Comparison of ENCODE assay signal across 31 cellular contexts in the genomic region with DNA sequence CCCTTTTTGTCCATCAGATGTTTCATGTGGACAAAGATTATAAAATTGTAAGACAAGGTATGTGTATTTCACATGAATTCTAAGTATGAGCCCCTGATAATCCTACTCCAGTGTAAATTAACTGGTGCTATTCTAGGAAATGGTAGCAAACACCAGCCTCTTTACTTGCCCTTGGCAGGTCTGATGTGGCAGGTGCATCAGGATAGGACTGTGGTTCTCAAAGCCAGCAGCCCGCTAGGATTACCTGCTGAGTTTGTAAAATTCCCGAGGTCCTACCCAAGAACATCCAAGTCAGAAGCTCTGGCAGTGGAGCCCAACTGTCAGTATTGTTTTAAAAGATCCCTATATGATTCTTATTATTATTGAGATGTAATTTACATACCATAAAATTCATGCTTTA.
"Had no signal": no experiment of that assay in that cellular context is flagged by ENCODE, and none has a peak within 500 bp of the region (broad histone marks: within the 10 kb centered on the region; RNA-seq: fewer than 3 reads in every experiment).

No MANE protein-coding gene starts in this region.

- H3K27ac ChIP-seq: adrenal gland, ascending aorta, body of pancreas, brain microvascular endothelial cell, breast epithelium, cardiac muscle cell had no signal

- H3K4me1 ChIP-seq: adrenal gland, ascending aorta, body of pancreas, breast epithelium had no signal

- H3K9me3 ChIP-seq: adrenal gland, ascending aorta, body of pancreas, breast epithelium had no signal

- ATAC-seq: activated naive CD4-positive, alpha-beta T cell treated with anti-CD3 and anti-CD28 coated beads, Interleukin-2, amount 50 U/mL, for 72 hours; activated naive CD8-positive, alpha-beta T cell treated with anti-CD3 and anti-CD28 coated beads, Interleukin-2, amount 50 U/mL, for 24 hours; activated T-cell treated with anti-CD3 and anti-CD28 coated beads, Interleukin-2, amount 50 U/mL, for 4 hours; activated T-cell treated with anti-CD3 and anti-CD28 coated beads, Interleukin-2, amount 50 U/mL, for 72 hours; activated T-helper 17 cell treated with anti-CD3 and anti-CD28 coated beads, Interleukin-2, amount 50 U/mL, for 72 hours; body of pancreas had no signal

- H3K27me3 ChIP-seq: adrenal gland, ascending aorta, body of pancreas, brain microvascular endothelial cell, breast epithelium, cardiac muscle cell had no signal

- DNase-seq: activated effector memory CD4-positive, alpha-beta T cell treated with anti-CD3 and anti-CD28 coated beads, Interleukin-2, amount 50 U/mL, for 16 hours; activated effector memory CD4-positive, alpha-beta T cell treated with Interleukin-2 at 50 U/mL for 16 hours; activated gamma-delta T cell; activated gamma-delta T cell treated with Interleukin-2 at 50 U/mL for 16 hours; activated naive CD4-positive, alpha-beta T cell; activated naive CD4-positive, alpha-beta T cell treated with anti-CD3 and anti-CD28 coated beads for 36 hours; activated naive CD4-positive, alpha-beta T cell treated with anti-CD3 and anti-CD28 coated beads, Interleukin-2, amount 10 ng/mL, durations not matched to agents 7 days and 5 days; activated naive CD4-positive, alpha-beta T cell treated with anti-CD3 and anti-CD28 coated beads, Interleukin-2, amount 50 U/mL, for 16 hours; activated naive CD4-positive, alpha-beta T cell treated with Interleukin-2 at 50 U/mL for 16 hours; activated naive CD8-positive, alpha-beta T cell treated with anti-CD3 and anti-CD28 coated beads for 36 hours; activated naive CD8-positive, alpha-beta T cell treated with anti-CD3 and anti-CD28 coated beads, Interleukin-2, amount 10 ng/mL, durations not matched to agents 7 days and 5 days; activated naive CD8-positive, alpha-beta T cell treated with anti-CD3 and anti-CD28 coated beads, Interleukin-2, amount 50 U/mL, for 24 hours; activated T-cell treated with anti-CD3 and anti-CD28 coated beads, Interleukin-2, amount 50 U/mL, for 1 hour; activated T-cell treated with anti-CD3 and anti-CD28 coated beads, Interleukin-2, amount 50 U/mL, for 24 hours; activated T-cell treated with anti-CD3 and anti-CD28 coated beads, Interleukin-2, amount 50 U/mL, for 4 hours; activated T-cell treated with anti-CD3 and anti-CD28 coated beads, Interleukin-2, amount 50 U/mL, for 48 hours; activated T-cell treated with anti-CD3 and anti-CD28 coated beads, Interleukin-2, amount 50 U/mL, for 72 hours; adrenal gland; amniotic stem cell; amygdala; anterior cingulate cortex; aorta; body of pancreas; brain microvascular endothelial cell; central memory CD4-positive, alpha-beta T cell; cerebellar nuclear complex had no signal

- H3K4me3 ChIP-seq: adrenal gland, ascending aorta, body of pancreas, breast epithelium, cardiac muscle cell had no signal

- H3K36me3 ChIP-seq: adrenal gland, ascending aorta, brain microvascular endothelial cell, breast epithelium, cardiac muscle cell had no signal
